ENCODE assay signal across 20 cellular contexts in the genomic region with DNA sequence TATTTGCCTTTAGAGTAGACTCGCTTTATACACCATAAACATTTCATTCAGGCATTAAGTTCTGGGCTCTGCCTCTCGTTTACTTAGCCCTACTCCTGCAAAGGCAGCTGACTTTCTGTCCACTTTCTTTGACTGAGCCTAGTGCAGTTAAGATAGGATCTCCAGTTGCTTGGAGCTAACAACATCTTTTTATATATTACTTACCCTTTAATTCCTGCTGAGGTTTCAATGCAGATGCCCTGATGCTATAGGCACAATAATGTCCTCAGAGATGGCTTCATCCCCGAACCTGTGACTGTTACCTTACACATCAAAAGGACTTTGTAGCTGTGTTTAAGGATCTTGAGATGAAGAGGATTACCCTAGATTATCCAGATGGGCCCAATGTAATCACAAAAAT.
"Had no signal": no experiment of that assay in that cellular context is flagged by ENCODE, and none has a peak within 500 bp of the region (broad histone marks: within the 10 kb centered on the region; RNA-seq: fewer than 3 reads in every experiment).

No MANE protein-coding gene starts in this region.

- H3K9ac ChIP-seq: parathyroid adenoma had no signal

- H3K27ac Mint-ChIP-seq: memory B cell; naive B cell; nephron; stimulated activated memory B cell treated with anti-CD40 and anti-IgM and Interleukin-4, amounts not matched to agents 10 μg/mL and 1 μg/mL and 100 μg/mL, for 72 hours; stimulated activated naive CD8-positive, alpha-beta T cell treated with anti-CD3 and anti-CD28 coated beads, Interleukin-15, Interleukin-2, amounts not matched to agents 100 ng/mL and 50 ng/mL, for 24 hours had no signal

- H3K4me1 ChIP-seq: right lobe of liver had no signal

- H3K27me3 ChIP-seq: heart right ventricle, right lobe of liver, spleen, tibial artery had no signal

- FAIRE-seq: frontal cortex, islet of Langerhans had no signal

- H3K36me3 Mint-ChIP-seq: memory B cell; stimulated activated memory B cell treated with anti-CD40 and anti-IgM and Interleukin-4, amounts not matched to agents 10 μg/mL and 1 μg/mL and 100 μg/mL, for 72 hours had no signal

- H3K27me3 Mint-ChIP-seq: stimulated activated memory B cell treated with anti-CD40 and anti-IgM and Interleukin-4, amounts not matched to agents 10 μg/mL and 1 μg/mL and 100 μg/mL, for 72 hours; stimulated activated naive CD8-positive, alpha-beta T cell treated with anti-CD3 and anti-CD28 coated beads, Interleukin-15, Interleukin-2, amounts not matched to agents 100 ng/mL and 50 ng/mL, for 24 hours had no signal

- H3K9me3 ChIP-seq: heart right ventricle, prostate gland, right lobe of liver, spleen, tibial artery had no signal

- DNase-seq: effector CD4-positive, alpha-beta T cell; heart right ventricle; hypothalamus; naive B cell; right lobe of liver; spleen; stimulated activated CD4-positive, alpha-beta T cell treated with anti-CD3 and anti-CD28 coated beads, Interleukin-15, amount 100 ng/mL, for 24 hours; stimulated activated CD4-positive, alpha-beta T cell treated with anti-CD3 and anti-CD28 coated beads, Interleukin-1b, Interleukin-23, amount 100 ng/mL, for 48 hours; stimulated activated CD4-positive, alpha-beta T cell treated with anti-CD3 and anti-CD28 coated beads, Interleukin-4, amount 100 ng/mL, for 24 hours; tibial artery had no signal

- H3K4me3 Mint-ChIP-seq: memory B cell; naive B cell; nephron; stimulated activated memory B cell treated with anti-CD40 and anti-IgM and Interleukin-4, amounts not matched to agents 10 μg/mL and 1 μg/mL and 100 μg/mL, for 72 hours; stimulated activated naive CD8-positive, alpha-beta T cell treated with anti-CD3 and anti-CD28 coated beads, Interleukin-15, Interleukin-2, amounts not matched to agents 100 ng/mL and 50 ng/mL, for 24 hours had no signal

- H3K27ac ChIP-seq: coronary artery, heart right ventricle, parathyroid adenoma, prostate gland, right lobe of liver, spleen, tibial artery had no signal

- H3K36me3 ChIP-seq: heart right ventricle, prostate gland, right lobe of liver, spleen, tibial artery had no signal

- H2AFZ ChIP-seq: parathyroid adenoma had no signal

- H3K4me1 Mint-ChIP-seq: stimulated activated memory B cell treated with anti-CD40 and anti-IgM and Interleukin-4, amounts not matched to agents 10 μg/mL and 1 μg/mL and 100 μg/mL, for 72 hours had no signal

- H3K4me3 ChIP-seq: coronary artery, heart right ventricle, prostate gland, right lobe of liver, spleen, tibial artery had no signal

- ATAC-seq: heart right ventricle; left lobe of liver; right lobe of liver; stimulated activated memory B cell treated with anti-CD40 and anti-IgM and Interleukin-4, amounts not matched to agents 10 μg/mL and 1 μg/mL and 100 μg/mL, for 72 hours had no signal

- H3K9me3 Mint-ChIP-seq: nephron; stimulated activated naive CD8-positive, alpha-beta T cell treated with anti-CD3 and anti-CD28 coated beads, Interleukin-15, Interleukin-2, amounts not matched to agents 100 ng/mL and 50 ng/mL, for 24 hours had no signal

- H3K79me2 ChIP-seq: parathyroid adenoma had no signal
